14 cellular contexts compared by ENCODE assay signal in the genomic region with DNA sequence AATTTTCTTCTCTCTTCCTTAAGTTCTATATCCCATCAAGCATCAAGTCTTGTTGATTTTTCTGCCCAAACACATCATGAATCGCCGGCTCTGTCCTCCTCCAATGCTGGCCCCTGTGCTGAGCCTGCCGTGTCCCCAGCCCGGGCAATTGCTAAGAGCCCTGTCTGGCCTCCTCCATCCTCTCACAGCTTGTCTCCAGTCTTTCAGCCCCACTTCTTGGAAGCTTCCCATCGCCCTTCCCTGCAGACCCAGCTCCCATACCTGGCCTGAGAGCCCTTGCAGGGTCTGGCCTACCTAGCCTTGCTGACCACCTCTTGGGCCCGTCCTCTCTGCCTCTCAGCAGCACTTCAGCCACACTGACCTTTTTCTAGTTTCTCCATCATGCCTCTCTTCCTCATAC.
DNase-seq lines count a peak whose midpoint lies in the region; ATAC-seq and TF ChIP-seq lines count a peak whose summit lies in the region.
"Had no signal": no experiment of that assay in that cellular context is flagged by ENCODE, and none has a peak within 500 bp of the region (broad histone marks: within the 10 kb centered on the region; RNA-seq: fewer than 3 reads in every experiment).

No MANE protein-coding gene starts in this region.

- no peak overlapping the region for H4K8ac ChIP-seq in trophoblast cell (ENCODE audit: low read depth, low read length)

- H3K79me2 ChIP-seq in trophoblast cell (ENCODE audit: control insufficient read depth, insufficient read depth, low read length, poor library complexity): no peaks in the 10 kb centered on the region

- H3K27ac ChIP-seq in left ventricle myocardium inferior (replicated peaks): no peak overlapping the region
- no peak overlapping the region for H3K27ac ChIP-seq in endodermal cell (ENCODE audit: low read depth, low read length)
- no peak overlapping the region for H3K27ac ChIP-seq in trophoblast cell (ENCODE audit: low read depth, low read length)

- peaks cover 33% of the 10 kb centered on the region for H3K9me3 Mint-ChIP-seq in endodermal cell

- WGBS in endodermal cell (ENCODE audit: insufficient coverage in 1 of 2, insufficient read length in 1 of 2), 2 experiments: 93 to 97% methylated on average over 6 of the region's 6 CpGs
- WGBS in trophoblast cell (ENCODE audit: extremely low coverage, insufficient coverage, insufficient read length): no CpG with 5 or more reads among the region's 6 CpGs

- H3K27me3 Mint-ChIP-seq in endodermal cell (ENCODE audit: insufficient read depth): peaks cover 3% of the 10 kb centered on the region
- H3K27me3 Mint-ChIP-seq: B cell had no signal

- no peak overlapping the region for H2BK5ac ChIP-seq in trophoblast cell (ENCODE audit: low read depth, low read length, poor library complexity)

- DNase-seq in left ventricle myocardium superior (peak; percentile 12), left ventricle myocardium inferior (no peak), endodermal cell (peak; percentile 17), trophoblast cell (no peak), activated gamma-delta T cell (lab: John Stamatoyannopoulos, UW) (no peak)
- DNase-seq in effector CD4-positive, alpha-beta T cell: no peak
- DNase-seq: C1 segment of cervical spinal cord; CD4-positive, alpha-beta memory T cell; DMS79; GOT3; H9 had no signal

- H3K9ac ChIP-seq in endodermal cell (ENCODE audit: extremely low read depth, low read length, poor library complexity, severe bottlenecking) (no peak overlapping the region), trophoblast cell (ENCODE audit: low read length) (no peak overlapping the region)

- H3K79me1 ChIP-seq in trophoblast cell (ENCODE audit: low read length): peaks cover 13% of the 10 kb centered on the region

- no peak overlapping the region for H4K12ac ChIP-seq in trophoblast cell (ENCODE audit: low read depth, low read length)

- intact Hi-C loops in left ventricle myocardium superior (cut with micrococcal nuclease) (no loop called here), left ventricle myocardium inferior (cut with micrococcal nuclease) (no loop called here)

- H3K4me2 ChIP-seq in trophoblast cell (ENCODE audit: low read length): no peak overlapping the region

- peak overlapping the region; percentile 63 for H4K91ac ChIP-seq in trophoblast cell (ENCODE audit: low read depth, low read length)

- no peak overlapping the region for H3K4ac ChIP-seq in trophoblast cell (ENCODE audit: low read depth, low read length)

- H3K27me3 ChIP-seq in left ventricle myocardium inferior (ENCODE audit: low read depth): no peaks in the 10 kb centered on the region
- no peaks in the 10 kb centered on the region for H3K27me3 ChIP-seq in endodermal cell (ENCODE audit: control insufficient read depth, insufficient read depth, low read length, poor library complexity, severe bottlenecking)
- no peaks in the 10 kb centered on the region for H3K27me3 ChIP-seq in trophoblast cell (ENCODE audit: insufficient read depth, low read length)

- H3K27ac Mint-ChIP-seq in endodermal cell: no peak overlapping the region
- H3K27ac Mint-ChIP-seq: B cell had no signal

- H3K18ac ChIP-seq in trophoblast cell (ENCODE audit: low read length): no peak overlapping the region

- H2AK5ac ChIP-seq in trophoblast cell (ENCODE audit: low read length): peak overlapping the region; percentile 89

- TF ChIP-seq CTCF in left ventricle myocardium inferior (IDR thresholded peaks at IDR 0.05; ENCODE audit: borderline replicate concordance) (no peak), endodermal cell (conservative IDR thresholded peaks at IDR 0.05) (no peak)

- no peak overlapping the region for H3K4me3 Mint-ChIP-seq in endodermal cell
- H3K4me3 Mint-ChIP-seq: B cell; CD4-positive, alpha-beta memory T cell; H9 had no signal

- H3K36me3 ChIP-seq in left ventricle myocardium inferior (peaks cover 45% of the 10 kb centered on the region), endodermal cell (ENCODE audit: control insufficient read depth, insufficient read depth, low read length) (no peaks in the 10 kb centered on the region), trophoblast cell (ENCODE audit: control insufficient read depth in 1 of 2, insufficient read depth in 2 of 2, low read length in 2 of 2) (no peaks in the 10 kb centered on the region)

- H3K36me3 Mint-ChIP-seq in endodermal cell (ENCODE audit: low read depth): no peaks in the 10 kb centered on the region

- peak overlapping the region; percentile 16 for H3K14ac ChIP-seq in trophoblast cell (ENCODE audit: low read length)

- H2AFZ ChIP-seq in trophoblast cell (ENCODE audit: insufficient read depth, low read length, poor library complexity): no peak overlapping the region

- H3K9me3 ChIP-seq in left ventricle myocardium inferior (replicated peaks) (peaks cover 6% of the 10 kb centered on the region), endodermal cell (ENCODE audit: control insufficient read depth, low read length) (peaks cover 35% of the 10 kb centered on the region), trophoblast cell (ENCODE audit: insufficient read depth, low read depth, low read length) (peaks cover 5% of the 10 kb centered on the region)

- H3K4me1 Mint-ChIP-seq in endodermal cell: peaks cover 16% of the 10 kb centered on the region

- H2BK120ac ChIP-seq in trophoblast cell (ENCODE audit: insufficient read depth, low read length, poor library complexity): peak overlapping the region; percentile 84

- H3K4me1 ChIP-seq in left ventricle myocardium inferior (peaks cover 16% of the 10 kb centered on the region), endodermal cell (ENCODE audit: control insufficient read depth, insufficient read depth, low read length) (peaks cover 10% of the 10 kb centered on the region), trophoblast cell (ENCODE audit: control insufficient read depth in 1 of 2, insufficient read depth in 2 of 2, low read length in 2 of 2) (peaks cover 5 to 15% of the 10 kb centered on the region in 2 experiments)

- H2BK12ac ChIP-seq in trophoblast cell (ENCODE audit: low read length): peak overlapping the region; percentile 82

- H3K4me3 ChIP-seq in left ventricle myocardium inferior (no peak overlapping the region), endodermal cell (ENCODE audit: low read length) (no peak overlapping the region), trophoblast cell (ENCODE audit: low read depth, low read length) (no peak overlapping the region)
- H3K4me3 ChIP-seq: GM12878 had no signal

- no peak for ATAC-seq in left ventricle myocardium superior
- ATAC-seq in GM18870 (IDR thresholded peaks at IDR 0.05; ENCODE audit: unreplicated experiment): no peak
- ATAC-seq: GM12878 had no signal

- no peak overlapping the region for H3K23ac ChIP-seq in trophoblast cell (ENCODE audit: low read length)

Comparison
In these comparisons a context has a peak if more than half of its experiments do, and no peak if none do; other contexts are left out.
1. DNase-seq: peak in left ventricle myocardium superior (single experiment) and endodermal cell (single experiment); none in left ventricle myocardium inferior (single experiment), trophoblast cell (0 of 2), activated gamma-delta T cell (single experiment) and effector CD4-positive, alpha-beta T cell (single experiment).